9 cellular contexts compared by ENCODE assay signal in the genomic region with DNA sequence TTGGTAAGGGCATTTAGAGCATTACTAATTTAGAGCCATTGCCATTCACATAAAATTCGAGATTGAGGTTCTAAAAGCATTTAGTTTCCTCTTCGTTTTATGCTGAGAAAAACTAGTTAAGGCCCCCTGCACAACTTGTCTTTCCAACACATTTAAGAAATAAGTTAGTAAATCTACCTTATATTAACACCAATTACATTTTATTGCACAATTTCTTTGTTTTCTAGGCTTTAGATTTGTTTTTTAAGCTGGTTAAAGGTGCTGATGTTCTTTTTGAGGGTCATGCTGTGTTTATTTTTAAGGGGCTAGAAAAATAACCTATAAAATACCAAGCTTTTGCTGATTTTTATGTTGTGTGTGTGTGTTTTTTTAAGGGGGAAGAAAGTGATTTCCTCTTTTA. TPM values are rescaled to one million over a fixed set of nuclear protein-coding genes. Genes with fewer than 3 reads are reported as not detected.
DNase-seq lines count a peak whose midpoint lies in the region; ATAC-seq, FAIRE-seq and TF ChIP-seq lines count a peak whose summit lies in the region.
"Had no signal": no experiment of that assay in that cellular context is flagged by ENCODE, and none has a peak within 500 bp of the region (broad histone marks: within the 10 kb centered on the region; RNA-seq: fewer than 3 reads in every experiment).

No MANE protein-coding gene starts in this region.

- H3K9me3 Mint-ChIP-seq in chondrocyte (ENCODE audit: low read depth), result no peaks in the 10 kb centered on the region
- no peaks in the 10 kb centered on the region for H3K9me3 Mint-ChIP-seq in naive thymus-derived CD8-positive, alpha-beta T cell

- FAIRE-seq in GM12891 (lab: Jason Lieb, UNC) (no peak), HTR-8/SVneo (lab: Jason Lieb, UNC) (no peak)
- FAIRE-seq: islet of Langerhans had no signal

- peak overlapping the region; percentile 77 to 98 (median 88) for H3K4me2 ChIP-seq in BLaER1 treated with 17β-estradiol and CSF1 and Interleukin-3, amounts not matched to agents 10 nM and 100 nM

- peak overlapping the region; percentile 79 to 98 (median 90) for H3K4me3 ChIP-seq in BLaER1 treated with 17β-estradiol and CSF1 and Interleukin-3, amounts not matched to agents 10 nM and 100 nM

- POLR2A ChIA-PET in naive thymus-derived CD8-positive, alpha-beta T cell (lab: Charles Lee), result interaction anchor here (0.7 to 4.8 kb wide), 8 partner anchors 9 to 86 kb away, joined by 3 to 21 read pairs (median 7); no protein-coding TSS in a partner anchor

- H3K4me1 Mint-ChIP-seq in chondrocyte (ENCODE audit: low read depth), result peaks cover 37% of the 10 kb centered on the region
- H3K4me1 Mint-ChIP-seq in naive thymus-derived CD8-positive, alpha-beta T cell, result peaks cover 27 to 73% (median 57%) of the 10 kb centered on the region in 4 donors

- peaks cover 8 to 58% (median 39%) of the 10 kb centered on the region in 11 experiments; a peak in 19 of 22 replicates for H4K20me1 ChIP-seq in BLaER1 treated with 17β-estradiol and CSF1 and Interleukin-3, amounts not matched to agents 10 nM and 100 nM

- no peaks in the 10 kb centered on the region for H3K36me3 Mint-ChIP-seq in chondrocyte (ENCODE audit: low read depth)
- H3K36me3 Mint-ChIP-seq in naive thymus-derived CD8-positive, alpha-beta T cell, result peaks cover 0 to 25% (median 1%) of the 10 kb centered on the region in 3 donors

- peaks cover 27 to 72% (median 33%) of the 10 kb centered on the region in 10 experiments for H3K4me1 ChIP-seq in BLaER1 treated with 17β-estradiol and CSF1 and Interleukin-3, amounts not matched to agents 10 nM and 100 nM

- no peaks in the 10 kb centered on the region for H3K27me3 Mint-ChIP-seq in chondrocyte (ENCODE audit: low read depth)
- no peaks in the 10 kb centered on the region for H3K27me3 Mint-ChIP-seq in naive thymus-derived CD8-positive, alpha-beta T cell

- peaks cover 9 to 51% (median 24%) of the 10 kb centered on the region in 11 experiments for H3K36me3 ChIP-seq in BLaER1 treated with 17β-estradiol and CSF1 and Interleukin-3, amounts not matched to agents 10 nM and 100 nM
- H3K36me3 ChIP-seq in KOPT-K1 (ENCODE audit: insufficient read depth, low read length), result peaks cover 32% of the 10 kb centered on the region

- peak overlapping the region; percentile 86 to 97 (median 93) for H3K9ac ChIP-seq in BLaER1 treated with 17β-estradiol and CSF1 and Interleukin-3, amounts not matched to agents 10 nM and 100 nM

- peak overlapping the region in 10 of 11 experiments; percentile 83 to 96 (median 92); a peak in 19 of 22 replicates for H3K27ac ChIP-seq in BLaER1 treated with 17β-estradiol and CSF1 and Interleukin-3, amounts not matched to agents 10 nM and 100 nM
- peak overlapping the region; percentile 89 for H3K27ac ChIP-seq in KOPT-K1 (ENCODE audit: low read depth, low read length, poor library complexity, severe bottlenecking)

- DNase-seq in chondrocyte (ENCODE audit: low spot score) (no peak), GM12891 (ENCODE audit: insufficient read length, low spot score) (no peak), erythroblast (lab: John Stamatoyannopoulos, UW) (no peak), HTR-8/SVneo (ENCODE audit: insufficient read length, low spot score) (no peak)
- DNase-seq in naive thymus-derived CD8-positive, alpha-beta T cell, result no peak

- TF ChIP-seq CTCF in chondrocyte (IDR thresholded peaks at IDR 0.05), result no peak

- H3K27me3 ChIP-seq in BLaER1 treated with 17β-estradiol and CSF1 and Interleukin-3, amounts not matched to agents 10 nM and 100 nM, result no peaks in the 10 kb centered on the region

- ATAC-seq in naive thymus-derived CD8-positive, alpha-beta T cell, result no peak
- ATAC-seq in HG03045 (IDR thresholded peaks at IDR 0.05; ENCODE audit: unreplicated experiment), result no peak

- no peaks in the 10 kb centered on the region for H3K9me3 ChIP-seq in BLaER1 treated with 17β-estradiol and CSF1 and Interleukin-3, amounts not matched to agents 10 nM and 100 nM (replicated peaks in 1 of 11)
- H3K9me3 ChIP-seq in KOPT-K1 (ENCODE audit: insufficient read depth, low read length, poor library complexity, severe bottlenecking), result no peaks in the 10 kb centered on the region

- peak overlapping the region; percentile 98 for H3K4me3 Mint-ChIP-seq in chondrocyte (ENCODE audit: unreplicated experiment)
- H3K4me3 Mint-ChIP-seq in naive thymus-derived CD8-positive, alpha-beta T cell, result peak overlapping the region; percentile 91 to 100 (median 100)

- TF ChIP-seq POLR2A in GM12891 (IDR thresholded peaks at IDR 0.05; ENCODE audit: low read depth, low read length), result no peak
- TF ChIP-seq POLR2A in erythroblast (IDR thresholded peaks at IDR 0.05; ENCODE audit: low read length), result no peak

- H3K27ac Mint-ChIP-seq in chondrocyte (ENCODE audit: unreplicated experiment), result no peak overlapping the region
- peak overlapping the region in 6 of 10 donors; percentile 96 to 100 (median 99) for H3K27ac Mint-ChIP-seq in naive thymus-derived CD8-positive, alpha-beta T cell

TF ChIP-seq in GM12891, 5 proteins besides CTCF, POLR2A, EP300 and RAD21:
- TF ChIP-seq PAX5 (IDR thresholded peaks at IDR 0.05; ENCODE audit: insufficient read depth, low read length, severe bottlenecking) (no peak), TAF1 (IDR thresholded peaks at IDR 0.05; ENCODE audit: low read depth, low read length) (no peak), POU2F2 (IDR thresholded peaks at IDR 0.05; ENCODE audit: low read depth, low read length) (no peak), POLR2AphosphoS5 (IDR thresholded peaks at IDR 0.05; ENCODE audit: low read depth, low read length) (no peak), SPI1 (IDR thresholded peaks at IDR 0.05; ENCODE audit: low read depth, low read length) (no peak)

RNA-seq across cellular contexts. Expression of a gene that starts 1.2 kb away (rescaled TPM):
- 20.8 to 25.6 TPM (median 24.2 TPM) in 3 replicates for total RNA-seq in chondrocyte
- 10 to 100 TPM; 55.9 to 59.9 TPM for total RNA-seq in naive thymus-derived CD8-positive, alpha-beta T cell
- polyA plus RNA-seq in naive thymus-derived CD8-positive, alpha-beta T cell, result 10 to 100 TPM; 18.0 to 28.6 (median 27.2) TPM
- 37.1 TPM for polyA plus RNA-seq in GM12891 (2012; ENCODE audit: low read depth, missing spikeins)

RNA-seq across cellular contexts. Expression of a gene that starts 1.4 kb away (rescaled TPM):
- total RNA-seq in chondrocyte, result 18.2 to 26.0 TPM (median 23.6 TPM) in 3 replicates
- 10 to 100 TPM; 50.5 to 51.3 TPM for total RNA-seq in naive thymus-derived CD8-positive, alpha-beta T cell
- 10 to 100 TPM; 84.3 to 95.3 (median 91.2) TPM for polyA plus RNA-seq in naive thymus-derived CD8-positive, alpha-beta T cell
- polyA plus RNA-seq in GM12891 (2012; ENCODE audit: low read depth, missing spikeins), result 122 TPM

RNA-seq across cellular contexts. Expression of a gene that starts 59.2 kb away (rescaled TPM):
- total RNA-seq in chondrocyte, result 0.25 TPM in 1 of 3 replicates, not detected in the others
- total RNA-seq in naive thymus-derived CD8-positive, alpha-beta T cell, result 100 to 1,000 TPM; 274 to 289 TPM
- polyA plus RNA-seq in naive thymus-derived CD8-positive, alpha-beta T cell, result 100 to 1,000 TPM; 161 to 395 (median 225) TPM
- polyA plus RNA-seq in GM12891 (2012; ENCODE audit: low read depth, missing spikeins), result 33.0 TPM

Comparison
In these comparisons a context has a peak if more than half of its experiments do, and no peak if none do; other contexts are left out.
1. RNA of a gene that starts 59.2 kb away (total RNA-seq): 274 to 289 TPM in naive thymus-derived CD8-positive, alpha-beta T cell; 0.25 TPM in chondrocyte; every median in the first group is over 100 times any median in the second.